16 cellular contexts compared by ENCODE assay signal in genomic region chr20:6579824-6580223, GRCh38.
A peak's percentile ranks its signal among the peaks of the same experiment; 100 is the strongest.
DNase-seq lines count a peak whose midpoint lies in the region; ATAC-seq and TF ChIP-seq lines count a peak whose summit lies in the region.
"Had no signal": no experiment of that assay in that cellular context is flagged by ENCODE, and none has a peak within 500 bp of the region (broad histone marks: within the 10 kb centered on the region; RNA-seq: fewer than 3 reads in every experiment).

No MANE protein-coding gene starts in this region.

- H2BK15ac ChIP-seq in IMR-90 (ENCODE audit: low read depth, low read length) (peak overlapping the region; percentile 67; the same call in 2 of the 3 replicates), mesenchymal stem cell (ENCODE audit: low read depth, poor library complexity, severe bottlenecking) (peak overlapping the region; percentile 38)

- H3K9me1 ChIP-seq in IMR-90 (ENCODE audit: insufficient read depth, low read length) = no peaks in the 10 kb centered on the region

- DNase-seq in Right ventricle myocardium superior = no peak
- DNase-seq in right atrium auricular region (ENCODE audit: low spot score) = no peak
- DNase-seq in IMR-90 = no peak
- peak; percentile 31 for DNase-seq in fibroblast of gingiva (ENCODE audit: low read depth)
- DNase-seq in mesenchymal stem cell = no peak
- no peak for DNase-seq in adrenal gland
- no peak for DNase-seq in effector CD4-positive, alpha-beta T cell
- DNase-seq: 8988T; Calu3; CD8-positive, alpha-beta T cell; DMS79 treated with DMSO at 0.1 percent for 48 hours; GF-D8 had no signal

- dilution Hi-C loops in IMR-90 (cut with HindIII; ENCODE audit: low sequenced_read_pairs, unreplicated experiment) = no loop called here

- H3K79me1 ChIP-seq in IMR-90 (ENCODE audit: low read depth in 1 of 2, low read length in 2 of 2) = no peaks in the 10 kb centered on the region
- H3K79me1 ChIP-seq in mesenchymal stem cell (replicated peaks; ENCODE audit: low read length, poor library complexity, severe bottlenecking) = no peaks in the 10 kb centered on the region

- POLR2A ChIA-PET in IMR-90 (lab: Charles Lee; ENCODE audit: unreplicated experiment) = no interaction called here

- intact Hi-C loops in Right ventricle myocardium superior (cut with DNase I) (no loop called here), IMR-90 (cut with micrococcal nuclease) (loop anchor here (5.0 kb wide), 3 partner anchors 48 to 707 kb away; no protein-coding TSS in a partner anchor), adrenal gland (cut with DNase I) (no loop called here)

- in situ Hi-C loops in IMR-90 (cut with MboI; ENCODE audit: low sequenced_read_pairs) = no loop called here

- BruUV-seq in IMR-90 (replicated peaks; lab: Mats Ljungman, UMichigan) = no TSS peak

- no peaks in the 10 kb centered on the region for H3K9me3 ChIP-seq in right atrium auricular region
- H3K9me3 ChIP-seq in IMR-90 (ENCODE audit: control insufficient read depth, insufficient read depth, low read length) = no peaks in the 10 kb centered on the region
- H3K9me3 ChIP-seq in mesenchymal stem cell (ENCODE audit: control insufficient read depth, low read length) = no peaks in the 10 kb centered on the region
- H3K9me3 ChIP-seq in adrenal gland (replicated peaks in 1 of 3) = no peaks in the 10 kb centered on the region
- H3K9me3 ChIP-seq: HAP-1 had no signal

- no peak overlapping the region for H3K56ac ChIP-seq in IMR-90 (ENCODE audit: extremely low read depth, insufficient read depth, low read length)

- H2BK5ac ChIP-seq in IMR-90 (ENCODE audit: low read depth, low read length, poor library complexity, severe bottlenecking) = peak overlapping the region; percentile 51
- H2BK5ac ChIP-seq in mesenchymal stem cell (ENCODE audit: low read depth, low read length, poor library complexity, severe bottlenecking) = no peak overlapping the region

- H4K8ac ChIP-seq in IMR-90 (ENCODE audit: low read depth in 2 of 2, low read length in 2 of 2) (peak overlapping the region in 1 of 2 experiments; percentile 80; a peak in 2 of 4 replicates), mesenchymal stem cell (ENCODE audit: low read length) (no peak overlapping the region)

- no CpG with 5 or more reads among the region's 3 CpGs for WGBS in IMR-90 (ENCODE audit: extremely low coverage in 2 of 2, insufficient read length in 1 of 2), 2 experiments
- 100% methylated on average over 2 of the region's 3 CpGs for WGBS in mesenchymal stem cell
- WGBS in adrenal gland, 4 donors = 80 to 86% (median 84%) methylated on average over 3 of the region's 3 CpGs

- H4K91ac ChIP-seq in IMR-90 (ENCODE audit: insufficient read depth, low read depth, low read length) (peak overlapping the region; percentile 69), mesenchymal stem cell (ENCODE audit: low read length) (no peak overlapping the region)

- H3K27ac ChIP-seq in right atrium auricular region (no peak overlapping the region), IMR-90 (ENCODE audit: insufficient read depth, low read length) (peak overlapping the region; percentile 50), mesenchymal stem cell (ENCODE audit: low read length, poor library complexity, severe bottlenecking) (no peak overlapping the region), adrenal gland (no peak overlapping the region)
- H3K27ac ChIP-seq: BLaER1 treated with 17β-estradiol and CSF1 and Interleukin-3, amounts not matched to agents 10 nM and 100 nM had no signal

- ATAC-seq in Right ventricle myocardium superior (ENCODE audit: poor library complexity) = peak; percentile 52
- ATAC-seq in IMR-90 (ENCODE audit: low read depth) = no peak
- ATAC-seq in HG03108 (IDR thresholded peaks at IDR 0.05; ENCODE audit: unreplicated experiment) = no peak
- ATAC-seq: CD8-positive, alpha-beta T cell; GM12878 had no signal

- H3K27me3 ChIP-seq in right atrium auricular region (no peaks in the 10 kb centered on the region), IMR-90 (ENCODE audit: control insufficient read depth, insufficient read depth, low read length) (no peaks in the 10 kb centered on the region), mesenchymal stem cell (ENCODE audit: control insufficient read depth in 1 of 2, insufficient read depth in 1 of 2, low read length in 2 of 2) (peaks cover 2 to 13% of the 10 kb centered on the region in 2 experiments), adrenal gland (no peaks in the 10 kb centered on the region)
- H3K27me3 ChIP-seq: BLaER1 treated with 17β-estradiol and CSF1 and Interleukin-3, amounts not matched to agents 10 nM and 100 nM had no signal

- H3K4me1 ChIP-seq in right atrium auricular region (peaks cover 0 to 3% of the 10 kb centered on the region in 2 donors), IMR-90 (ENCODE audit: control insufficient read depth, insufficient read depth, low read length) (peaks cover 13% of the 10 kb centered on the region), mesenchymal stem cell (ENCODE audit: control insufficient read depth, insufficient read depth, low read depth, low read length) (no peaks in the 10 kb centered on the region), adrenal gland (replicated peaks in 1 of 2) (no peaks in the 10 kb centered on the region)
- H3K4me1 ChIP-seq: HAP-1 had no signal

- H3K36me3 ChIP-seq in right atrium auricular region = no peaks in the 10 kb centered on the region
- no peaks in the 10 kb centered on the region for H3K36me3 ChIP-seq in IMR-90 (ENCODE audit: control insufficient read depth, insufficient read depth, low read length)
- H3K36me3 ChIP-seq in mesenchymal stem cell (ENCODE audit: control insufficient read depth in 1 of 2, insufficient read depth in 2 of 2, low read depth in 1 of 2, low read length in 2 of 2) = no peaks in the 10 kb centered on the region
- no peaks in the 10 kb centered on the region for H3K36me3 ChIP-seq in adrenal gland (replicated peaks in 1 of 2)
- H3K36me3 ChIP-seq: BLaER1 treated with 17β-estradiol and CSF1 and Interleukin-3, amounts not matched to agents 10 nM and 100 nM; HAP-1 had no signal

- H3K14ac ChIP-seq in IMR-90 (replicated peaks; ENCODE audit: low read depth, low read length) = peak overlapping the region; percentile 63; the same call in 1 of the 2 replicates
- H3K14ac ChIP-seq in mesenchymal stem cell (ENCODE audit: low read length in 2 of 2) = no peak overlapping the region

- H3K18ac ChIP-seq in IMR-90 (ENCODE audit: low read depth, low read length) = peak overlapping the region; percentile 78
- no peak overlapping the region for H3K18ac ChIP-seq in mesenchymal stem cell (ENCODE audit: low read depth in 1 of 2, low read length in 2 of 2)

- H3K23ac ChIP-seq in IMR-90 (ENCODE audit: low read depth, low read length) = peak overlapping the region; percentile 44; the same call in 1 of the 2 replicates
- H3K23ac ChIP-seq in mesenchymal stem cell (ENCODE audit: low read length in 2 of 2) = no peak overlapping the region

- no peak for TF ChIP-seq CTCF in right atrium auricular region (IDR thresholded peaks at IDR 0.05)
- TF ChIP-seq CTCF in IMR-90 (conservative IDR thresholded peaks at IDR 0.05; ENCODE audit: low read depth, low read length) = no peak
- TF ChIP-seq CTCF in adrenal gland (IDR thresholded peaks at IDR 0.05) = no peak

- TF ChIP-seq RAD21 in IMR-90 (IDR thresholded peaks at IDR 0.05; ENCODE audit: low read length) = no peak

- no peak overlapping the region for H3K9ac ChIP-seq in IMR-90 (ENCODE audit: low read depth, low read length)
- no peak overlapping the region for H3K9ac ChIP-seq in mesenchymal stem cell (ENCODE audit: low read length)
- H3K9ac ChIP-seq: BLaER1 treated with 17β-estradiol and CSF1 and Interleukin-3, amounts not matched to agents 10 nM and 100 nM had no signal

- H3K4me2 ChIP-seq in IMR-90 (ENCODE audit: low read depth, low read length) (peak overlapping the region; percentile 18; the same call in 1 of the 2 replicates), mesenchymal stem cell (ENCODE audit: low read length, poor library complexity, severe bottlenecking) (no peak overlapping the region)
- H3K4me2 ChIP-seq: BLaER1 treated with 17β-estradiol and CSF1 and Interleukin-3, amounts not matched to agents 10 nM and 100 nM had no signal

- peak overlapping the region; percentile 28; the same call in 1 of the 2 replicates for H4K5ac ChIP-seq in IMR-90 (ENCODE audit: low read depth, low read length)

- H4K20me1 ChIP-seq in IMR-90 (ENCODE audit: insufficient read depth, low read length) = no peaks in the 10 kb centered on the region
- H4K20me1 ChIP-seq: BLaER1 treated with 17β-estradiol and CSF1 and Interleukin-3, amounts not matched to agents 10 nM and 100 nM had no signal

- TF ChIP-seq POLR2A in IMR-90 (IDR thresholded peaks at IDR 0.05; ENCODE audit: low read depth, low read length) (no peak), adrenal gland (IDR thresholded peaks at IDR 0.05) (no peak)

- peak overlapping the region in 1 of 2 experiments; percentile 52 for H2BK12ac ChIP-seq in mesenchymal stem cell (ENCODE audit: low read length in 2 of 2)

- H2AFZ ChIP-seq in IMR-90 (replicated peaks; ENCODE audit: low read length, poor library complexity) (no peak overlapping the region), mesenchymal stem cell (ENCODE audit: low read depth, low read length) (no peak overlapping the region)

- H2BK120ac ChIP-seq in IMR-90 (ENCODE audit: low read depth, low read length) (peak overlapping the region; percentile 82), mesenchymal stem cell (ENCODE audit: low read depth, low read length) (no peak overlapping the region)

- H2AK5ac ChIP-seq in IMR-90 (ENCODE audit: low read depth, low read length) (peak overlapping the region; percentile 61; the same call in 1 of the 2 replicates), mesenchymal stem cell (ENCODE audit: low read length, severe bottlenecking) (no peak overlapping the region)

- CTCF ChIA-PET in IMR-90 (lab: Yijun Ruan, JAX) = no interaction called here

- H3K4me3 ChIP-seq in right atrium auricular region = no peak overlapping the region
- H3K4me3 ChIP-seq in IMR-90 (ENCODE audit: insufficient read depth, low read depth, low read length) = no peak overlapping the region
- peak overlapping the region in 1 of 2 experiments; percentile 17 for H3K4me3 ChIP-seq in mesenchymal stem cell (ENCODE audit: insufficient read depth in 1 of 2, low read depth in 1 of 2, low read length in 2 of 2)
- no peak overlapping the region for H3K4me3 ChIP-seq in adrenal gland
- H3K4me3 ChIP-seq: BLaER1 treated with 17β-estradiol and CSF1 and Interleukin-3, amounts not matched to agents 10 nM and 100 nM; GM12878; HAP-1 had no signal

- no peak overlapping the region for H2AK9ac ChIP-seq in IMR-90 (replicated peaks; ENCODE audit: low read depth, low read length, poor library complexity)

- H2BK20ac ChIP-seq in IMR-90 (ENCODE audit: low read depth, low read length) = peak overlapping the region; percentile 98

- H3K4ac ChIP-seq in IMR-90 (ENCODE audit: low read depth, low read length) = peak overlapping the region; percentile 80
- H3K4ac ChIP-seq in mesenchymal stem cell (ENCODE audit: low read depth in 1 of 2, low read length in 2 of 2) = no peak overlapping the region

TF ChIP-seq in IMR-90, 13 proteins besides CTCF, POLR2A, EP300 and RAD21 (continues in another document):
- TF ChIP-seq RCOR1 (IDR thresholded peaks at IDR 0.05; ENCODE audit: insufficient replicate concordance, low read length) (no peak), MAZ (IDR thresholded peaks at IDR 0.05; ENCODE audit: borderline replicate concordance, low read depth, low read length) (no peak)
